In the genomic region with DNA sequence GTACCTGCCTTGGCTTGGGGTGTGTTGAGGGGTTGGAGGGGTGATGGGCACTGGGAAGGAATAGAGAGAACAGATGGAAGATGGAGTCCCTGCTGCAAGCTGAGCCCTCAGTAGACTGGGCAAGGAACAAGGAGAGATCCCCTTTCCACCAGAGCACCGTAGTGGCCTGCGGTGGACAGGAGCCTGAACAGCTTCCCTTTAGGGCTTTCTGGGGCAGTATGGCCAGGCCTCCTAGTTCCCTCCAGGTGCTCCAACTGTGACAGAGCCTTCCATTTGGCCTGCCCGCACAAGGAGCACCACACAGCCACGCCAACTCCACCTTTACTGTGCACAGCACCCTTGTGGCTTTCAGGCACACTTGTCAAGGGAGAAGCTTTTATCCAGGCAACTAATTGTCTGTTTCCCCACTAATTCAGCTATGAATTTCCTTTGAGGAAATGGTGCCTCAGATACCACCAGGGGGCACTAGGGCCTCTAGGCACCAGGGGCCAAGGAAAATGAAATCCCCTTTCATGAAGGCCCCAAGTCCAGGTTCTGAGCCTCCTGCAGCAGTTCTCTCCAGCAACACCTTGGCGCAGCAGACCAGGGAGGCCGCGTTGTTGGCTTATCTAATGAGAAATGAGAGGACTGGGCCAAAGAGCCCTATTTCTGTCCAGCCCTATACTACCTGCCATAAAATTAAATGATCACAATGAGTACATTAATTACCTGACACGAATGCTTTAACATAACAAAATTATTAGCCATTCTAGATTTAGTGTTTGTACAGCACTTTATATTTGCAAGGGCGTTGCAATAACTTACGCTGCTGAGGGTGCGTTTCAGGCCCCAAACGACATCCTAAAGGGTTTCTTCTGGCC, we compare ENCODE assay signal across 8 cellular contexts. TPM values are rescaled to one million over a fixed set of nuclear protein-coding genes. Genes with fewer than 3 reads are reported as not detected.
DNase-seq lines count a peak whose midpoint lies in the region; ATAC-seq and TF ChIP-seq lines count a peak whose summit lies in the region.

No MANE protein-coding gene starts in this region.

- H3K27ac Mint-ChIP-seq in osteocyte (ENCODE audit: unreplicated experiment), result no peak overlapping the region

- H3K27me3 Mint-ChIP-seq in osteocyte (ENCODE audit: unreplicated experiment), result peaks cover 16% of the 10 kb centered on the region

- H3K36me3 Mint-ChIP-seq in osteocyte (ENCODE audit: unreplicated experiment), result no peaks in the 10 kb centered on the region

- ATAC-seq in GM18519 (IDR thresholded peaks at IDR 0.05; ENCODE audit: low FRiP score, unreplicated experiment) (no peak), omental fat pad (ENCODE audit: low FRiP score) (no peak)

- peaks cover 13% of the 10 kb centered on the region for H3K27me3 ChIP-seq in BJ (ENCODE audit: control insufficient read depth, insufficient read depth, low read length)

- H3K36me3 ChIP-seq in BJ (ENCODE audit: control insufficient read depth, insufficient read depth, low read length), result no peaks in the 10 kb centered on the region

- no peaks in the 10 kb centered on the region for H3K9me3 Mint-ChIP-seq in osteocyte (ENCODE audit: unreplicated experiment)

- DNase-seq in BJ (ENCODE audit: low read depth) (no peak), H4 (ENCODE audit: low spot score) (peak; percentile 64), NCI-H82 treated with DMSO at 0.1 percent for 48 hours (lab: John Stamatoyannopoulos, UW; ENCODE audit: unreplicated experiment) (peak; percentile 67), activated T-cell treated with anti-CD3 and anti-CD28 coated beads for 4 hours (peak; percentile 20), foreskin fibroblast (peak; percentile 27 to 75), osteocyte (ENCODE audit: extremely low spot score, unreplicated experiment) (no peak), omental fat pad (ENCODE audit: low spot score) (no peak)

- TF ChIP-seq CTCF in BJ (IDR thresholded peaks at IDR 0.05; ENCODE audit: insufficient read depth, low read depth, low read length), result peak; percentile 75
- peak; percentile 75 for TF ChIP-seq CTCF in foreskin fibroblast (IDR thresholded peaks at IDR 0.05; ENCODE audit: low read depth, low read length)
- TF ChIP-seq CTCF in osteocyte (IDR thresholded peaks at IDR 0.05), result peak; percentile 74
- peak in 1 of 3 donors; percentile 59 for TF ChIP-seq CTCF in omental fat pad (IDR thresholded peaks at IDR 0.05)

- H3K4me3 ChIP-seq in BJ (ENCODE audit: low read depth, low read length) (no peak overlapping the region), foreskin fibroblast (ENCODE audit: low read depth in 1 of 2, low read length in 2 of 2) (no peak overlapping the region)

- POLR2A ChIA-PET in BJ (lab: Charles Lee), result no interaction called here

- H3K4me1 Mint-ChIP-seq in osteocyte (ENCODE audit: unreplicated experiment), result no peaks in the 10 kb centered on the region

- CTCF ChIA-PET in BJ (lab: Yijun Ruan, JAX), result interaction anchor here (0.6 to 10.3 kb wide), 17 partner anchors 9 to 286 kb away, joined by 3 to 124 read pairs (median 4); no protein-coding TSS in a partner anchor

- no peak overlapping the region for H3K4me3 Mint-ChIP-seq in osteocyte (ENCODE audit: unreplicated experiment)

RNA-seq across cellular contexts. Expression of a gene that starts 23.1 kb away (rescaled TPM):
- polyA plus RNA-seq in BJ (2011; rRNA removed), result 55.6 and 75.4 TPM in 2 replicates
- polyA minus RNA-seq in BJ (2011; rRNA and poly(A)+ RNA removed), result 49.5 and 82.3 TPM in 2 replicates
- total RNA-seq in H4 (2014; rRNA removed; shearing (Covaris generic)), result 108 and 118 TPM in 2 replicates
- total RNA-seq in osteocyte, result 54.3 and 58.6 TPM in 2 replicates
- total RNA-seq in omental fat pad, result 10 to 100 TPM; 27.6 to 36.3 (median 31.2) TPM

RNA-seq across cellular contexts. Expression of a gene that starts 26.9 kb away (rescaled TPM):
- 49.8 and 65.4 TPM in 2 replicates for polyA plus RNA-seq in BJ (2011; rRNA removed)
- 16.6 and 24.9 TPM in 2 replicates for polyA minus RNA-seq in BJ (2011; rRNA and poly(A)+ RNA removed)
- 65.1 and 79.6 TPM in 2 replicates for total RNA-seq in H4 (2014; rRNA removed; shearing (Covaris generic))
- total RNA-seq in osteocyte (73.0 and 84.4 TPM in 2 replicates), omental fat pad (10 to 100 TPM; 54.2 to 94.0 (median 88.8) TPM)

Comparison
In these comparisons a context has a peak if more than half of its experiments do, and no peak if none do; other contexts are left out.
1. DNase-seq: peak in H4 (single experiment), NCI-H82 treated with DMSO at 0.1 percent for 48 hours (single experiment), activated T-cell treated with anti-CD3 and anti-CD28 coated beads for 4 hours (single experiment) and foreskin fibroblast (2 of 2); none in BJ (single experiment), osteocyte (single experiment) and omental fat pad (single experiment).